ENCODE assay signal across 1 cellular context in genomic region chr4:175253184-175253902, GRCh38.
TF ChIP-seq lines count a peak whose summit lies in the region.

No MANE protein-coding gene starts in this region.

TF ChIP-seq in GM23338, 12 proteins besides CTCF, POLR2A, EP300 and RAD21 (continued from another document):
- TF ChIP-seq ZNF462 (CRISPR knock-in tag; IDR thresholded peaks at IDR 0.05) (no peak), EZH2 (IDR thresholded peaks at IDR 0.05; ENCODE audit: low read depth, unreplicated experiment) (no peak), STAT1 (IDR thresholded peaks at IDR 0.05; ENCODE audit: unreplicated experiment) (no peak), EZH2phosphoT487 (IDR thresholded peaks at IDR 0.05; ENCODE audit: unreplicated experiment) (no peak)
TF ChIP-seq in GM23338: peak in this region for 0.
